In genomic region chr18:79951545-79952456, GRCh38 we compare ENCODE assay signal across 8 cellular contexts. TPM values are rescaled to one million over a fixed set of nuclear protein-coding genes. Genes with fewer than 3 reads are reported as not detected.
DNase-seq lines count a peak whose midpoint lies in the region; ATAC-seq and TF ChIP-seq lines count a peak whose summit lies in the region.

SLC66A2 (minus strand) TSS chr18:79951653; CDS start chr18:79950926, 727 bp downstream.

- ATAC-seq in GM18511 (IDR thresholded peaks at IDR 0.05; ENCODE audit: unreplicated experiment) (peak; percentile 73), HG03064 (IDR thresholded peaks at IDR 0.05; ENCODE audit: low read depth, unreplicated experiment) (peak; percentile 83), left lobe of liver (peak; percentile 77)

- H3K4me3 ChIP-seq in coronary artery, result peak within 1 kb of the TSS; percentile 93

- DNase-seq in 8988T (peak; percentile 58), NCI-H446 (lab: John Stamatoyannopoulos, UW) (peak; percentile 72 to 88), coronary artery (ENCODE audit: low spot score) (peak; percentile 88), left lobe of liver (ENCODE audit: low spot score) (peak; percentile 97)
- DNase-seq in activated CD4-positive, alpha-beta T cell treated with anti-CD3 and anti-CD28 coated beads for 48 hours, result peak; percentile 96
- DNase-seq in stimulated activated CD4-positive, alpha-beta T cell treated with anti-CD3 and anti-CD28 coated beads, Interleukin-2, amount 100 ng/mL, for 4 hours (ENCODE audit: low read depth), result peak; percentile 88

- H3K27ac ChIP-seq in coronary artery, result peak within 1 kb of the TSS; percentile 75 to 84

- TF ChIP-seq CTCF in coronary artery (IDR thresholded peaks at IDR 0.05), result no peak

RNA-seq across cellular contexts. Expression of gene SLC66A2, which starts in this region (rescaled TPM):
- 140 TPM for total RNA-seq in left lobe of liver

Comparison
In these comparisons a context has a peak if more than half of its experiments do, and no peak if none do; other contexts are left out.
1. Peak in every context shown above with its lines: DNase-seq, ATAC-seq, H3K4me3 ChIP-seq and H3K27ac ChIP-seq.